Comparison of ENCODE assay signal across 21 cellular contexts in the genomic region with DNA sequence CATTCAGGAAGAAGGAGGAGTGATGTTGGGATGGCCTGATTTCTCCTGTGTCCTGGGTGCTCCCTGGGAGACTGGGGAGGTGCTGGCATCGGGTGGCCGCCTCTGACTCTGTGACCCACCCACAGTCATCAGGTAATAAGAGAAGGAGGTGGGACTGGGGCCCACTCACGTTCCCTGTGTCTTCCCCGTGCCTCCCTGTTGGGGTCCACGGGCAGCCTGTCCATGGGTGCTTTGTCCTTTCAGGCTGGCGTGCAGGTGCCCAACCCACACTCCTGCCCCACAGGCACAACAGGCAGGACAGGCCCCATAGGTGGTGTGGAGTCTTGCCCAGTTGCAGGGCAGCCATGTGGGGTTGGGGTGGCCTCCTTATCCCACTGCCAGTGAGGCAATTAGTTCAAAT.
"Had no signal": no experiment of that assay in that cellular context is flagged by ENCODE, and none has a peak within 500 bp of the region (broad histone marks: within the 10 kb centered on the region; RNA-seq: fewer than 3 reads in every experiment).

No MANE protein-coding gene starts in this region.

- H3K27ac Mint-ChIP-seq: activated CD8-positive, alpha-beta T cell treated with anti-CD3 and anti-CD28 coated beads, Interleukin-2, amount 10 ng/mL, durations not matched to agents 7 days and 5 days; mesothelial cell of epicardium; natural killer cell; T-helper 2 cell treated with Interferon-gamma antibody and Interleukin-4, amounts not matched to agents 5 μg/mL and 100 μg/mL, for 36 hours had no signal

- ATAC-seq: activated CD8-positive, alpha-beta T cell treated with anti-CD3 and anti-CD28 coated beads, Interleukin-2, amount 10 ng/mL, durations not matched to agents 7 days and 5 days; activated naive CD4-positive, alpha-beta T cell treated with anti-CD3 and anti-CD28 coated beads, Interleukin-2, amount 50 U/mL, for 72 hours; natural killer cell; psoas muscle; right cardiac atrium had no signal

- H3K36me3 Mint-ChIP-seq: activated naive CD4-positive, alpha-beta T cell treated with anti-CD3 and anti-CD28 coated beads, Interleukin-2, amount 50 U/mL, for 72 hours; natural killer cell had no signal

- H3K9me3 ChIP-seq: ascending aorta, esophagus muscularis mucosa, left ventricle myocardium inferior, ovary, psoas muscle, stomach, suprapubic skin, transverse colon had no signal

- H3K36me3 ChIP-seq: ovary, WERI-Rb-1 had no signal

- H3K27ac ChIP-seq: ascending aorta, esophagus muscularis mucosa, left ventricle myocardium inferior, ovary, psoas muscle, stomach, suprapubic skin, transverse colon, WERI-Rb-1 had no signal

- H3K4me3 ChIP-seq: ascending aorta, esophagus muscularis mucosa, left ventricle myocardium inferior, ovary, psoas muscle, stomach, suprapubic skin, transverse colon had no signal

- H3K9me3 Mint-ChIP-seq: activated naive CD4-positive, alpha-beta T cell treated with anti-CD3 and anti-CD28 coated beads, Interleukin-2, amount 50 U/mL, for 72 hours; mesothelial cell of epicardium; natural killer cell; T-helper 2 cell treated with Interferon-gamma antibody and Interleukin-4, amounts not matched to agents 5 μg/mL and 100 μg/mL, for 36 hours had no signal

- H3K27me3 ChIP-seq: ascending aorta, esophagus muscularis mucosa, ovary, suprapubic skin had no signal

- H3K4me3 Mint-ChIP-seq: activated CD8-positive, alpha-beta T cell treated with anti-CD3 and anti-CD28 coated beads, Interleukin-2, amount 10 ng/mL, durations not matched to agents 7 days and 5 days; mesothelial cell of epicardium; natural killer cell; T-helper 2 cell treated with Interferon-gamma antibody and Interleukin-4, amounts not matched to agents 5 μg/mL and 100 μg/mL, for 36 hours had no signal

- DNase-seq: activated CD4-positive, alpha-beta T cell treated with anti-CD3 and anti-CD28 coated beads for 1 hour; activated CD4-positive, alpha-beta T cell treated with anti-CD3 and anti-CD28 coated beads, Interleukin-2, amount 50 U/mL, for 1 hour; activated CD8-positive, alpha-beta T cell treated with anti-CD3 and anti-CD28 coated beads, Interleukin-2, amount 10 ng/mL, durations not matched to agents 7 days and 5 days; central memory CD4-positive, alpha-beta T cell; effector memory CD4-positive, alpha-beta T cell; hypothalamus; left ventricle myocardium inferior; natural killer cell; ovary; psoas muscle; right cardiac atrium; stimulated activated CD4-positive, alpha-beta T cell treated with anti-CD3 and anti-CD28 coated beads, Interleukin-1b, Interleukin-23, amount 100 ng/mL, for 48 hours; stomach; WERI-Rb-1 had no signal
